In genomic region chr9:92496401-92496800, GRCh38 we compare ENCODE assay signal across 20 cellular contexts. TPM values are rescaled to one million over a fixed set of nuclear protein-coding genes. Genes with fewer than 3 reads are reported as not detected.
"Had no signal": no experiment of that assay in that cellular context is flagged by ENCODE, and none has a peak within 500 bp of the region (broad histone marks: within the 10 kb centered on the region; RNA-seq: fewer than 3 reads in every experiment).

No MANE protein-coding gene starts in this region.

- H3K9me3 Mint-ChIP-seq: natural killer cell treated with Interleukin-12 subunit alpha and Interleukin-12 subunit beta and Interleukin-15 and Interleukin-18, amount 100 ng/mL, for 72 hours; stimulated activated naive CD8-positive, alpha-beta T cell treated with anti-CD3 and anti-CD28 coated beads, Interleukin-15, amount 100 ng/mL, for 72 hours; T-cell had no signal

- ATAC-seq: gastroesophageal sphincter; left colon; mucosa of descending colon; natural killer cell treated with Interleukin-12 subunit alpha and Interleukin-12 subunit beta and Interleukin-15 and Interleukin-18, amount 100 ng/mL, for 72 hours; right lobe of liver; stimulated activated naive CD8-positive, alpha-beta T cell treated with anti-CD3 and anti-CD28 coated beads, Interleukin-15, amount 100 ng/mL, for 72 hours; T-cell; upper lobe of right lung had no signal

- H3K4me3 Mint-ChIP-seq: natural killer cell treated with Interleukin-12 subunit alpha and Interleukin-12 subunit beta and Interleukin-15 and Interleukin-18, amount 100 ng/mL, for 72 hours; stimulated activated naive CD8-positive, alpha-beta T cell treated with anti-CD3 and anti-CD28 coated beads, Interleukin-15, amount 100 ng/mL, for 72 hours; T-cell had no signal

- H3K27ac Mint-ChIP-seq: natural killer cell treated with Interleukin-12 subunit alpha and Interleukin-12 subunit beta and Interleukin-15 and Interleukin-18, amount 100 ng/mL, for 72 hours; progenitor cell of endocrine pancreas; stimulated activated naive CD8-positive, alpha-beta T cell treated with anti-CD3 and anti-CD28 coated beads, Interleukin-15, amount 100 ng/mL, for 72 hours; T-cell had no signal

- H3K9me3 ChIP-seq: esophagus muscularis mucosa, gastroesophageal sphincter, heart right ventricle, mucosa of descending colon, right lobe of liver, testis, upper lobe of right lung had no signal

- H3K36me3 ChIP-seq: esophagus muscularis mucosa, gastroesophageal sphincter, right lobe of liver, upper lobe of right lung had no signal

- DNase-seq: activated naive CD4-positive, alpha-beta T cell; central memory CD4-positive, alpha-beta T cell; effector CD4-positive, alpha-beta T cell; heart right ventricle; left colon; mammary epithelial cell; mucosa of descending colon; right lobe of liver; stimulated activated CD4-positive, alpha-beta T cell treated with anti-CD3 and anti-CD28 coated beads, Interleukin-1b, Interleukin-23, amount 100 ng/mL, for 48 hours; stimulated activated naive CD8-positive, alpha-beta T cell treated with anti-CD3 and anti-CD28 coated beads, Interleukin-15, amount 100 ng/mL, for 72 hours; T-cell; T-helper 9 cell; testis; upper lobe of right lung had no signal

- H3K4me1 Mint-ChIP-seq: stimulated activated naive CD8-positive, alpha-beta T cell treated with anti-CD3 and anti-CD28 coated beads, Interleukin-15, amount 100 ng/mL, for 72 hours; T-cell had no signal

- H3K27me3 Mint-ChIP-seq: natural killer cell treated with Interleukin-12 subunit alpha and Interleukin-12 subunit beta and Interleukin-15 and Interleukin-18, amount 100 ng/mL, for 72 hours; progenitor cell of endocrine pancreas; stimulated activated naive CD8-positive, alpha-beta T cell treated with anti-CD3 and anti-CD28 coated beads, Interleukin-15, amount 100 ng/mL, for 72 hours; T-cell had no signal

- H3K27me3 ChIP-seq: esophagus muscularis mucosa, gastroesophageal sphincter, heart right ventricle, right lobe of liver, testis, upper lobe of right lung had no signal

- H3K36me3 Mint-ChIP-seq: natural killer cell treated with Interleukin-12 subunit alpha and Interleukin-12 subunit beta and Interleukin-15 and Interleukin-18, amount 100 ng/mL, for 72 hours had no signal

- H3K4me3 ChIP-seq: coronary artery, esophagus muscularis mucosa, gastroesophageal sphincter, heart right ventricle, mucosa of descending colon, right lobe of liver, testis, upper lobe of right lung had no signal

- H3K4me1 ChIP-seq: right lobe of liver, testis, upper lobe of right lung had no signal

- H3K27ac ChIP-seq: esophagus muscularis mucosa, right lobe of liver, testis, upper lobe of right lung had no signal

RNA-seq across cellular contexts. Expression of gene ASPN, which starts 14.1 kb away (rescaled TPM):
- total RNA-seq: activated CD8-positive, alpha-beta memory T cell treated with anti-CD3 and anti-CD28 coated beads for 36 hours; natural killer cell treated with Interleukin-12 subunit alpha and Interleukin-12 subunit beta and Interleukin-15 and Interleukin-18, amount 100 ng/mL, for 72 hours; progenitor cell of endocrine pancreas; T-cell had no signal
- polyA plus RNA-seq: mammary epithelial cell had no signal

RNA-seq across cellular contexts. Expression of gene ECM2, which starts 39.4 kb away (rescaled TPM):
- total RNA-seq: activated CD8-positive, alpha-beta memory T cell treated with anti-CD3 and anti-CD28 coated beads for 36 hours; natural killer cell treated with Interleukin-12 subunit alpha and Interleukin-12 subunit beta and Interleukin-15 and Interleukin-18, amount 100 ng/mL, for 72 hours; T-cell had no signal
